In genomic region chr9:34366365-34366764, GRCh38 we compare ENCODE assay signal across 25 cellular contexts. TPM values are rescaled to one million over a fixed set of nuclear protein-coding genes. Genes with fewer than 3 reads are reported as not detected.
A peak's percentile ranks its signal among the peaks of the same experiment; 100 is the strongest.
DNase-seq lines count a peak whose midpoint lies in the region; TF ChIP-seq lines count a peak whose summit lies in the region.
"Had no signal": no experiment of that assay in that cellular context is flagged by ENCODE, and none has a peak within 500 bp of the region (broad histone marks: within the 10 kb centered on the region; RNA-seq: fewer than 3 reads in every experiment).

No MANE protein-coding gene starts in this region.

- WGBS in endodermal cell (ENCODE audit: insufficient coverage in 1 of 2, insufficient read length in 1 of 2), 2 experiments: 96% methylated on average over 2 of the region's 2 CpGs; no CpG with 5 or more reads in 1 of the 2 experiments

- no peak overlapping the region for H3K4me2 ChIP-seq in osteoblast (ENCODE audit: insufficient read depth, low read length)
- H3K4me2 ChIP-seq: BLaER1 had no signal

- peak overlapping the region; percentile 36 for H3K4me3 ChIP-seq in endodermal cell (ENCODE audit: low read length)
- H3K4me3 ChIP-seq in osteoblast (ENCODE audit: insufficient read depth, low read length): no peak overlapping the region
- H3K4me3 ChIP-seq: BLaER1 had no signal

- H2AFZ ChIP-seq in osteoblast (ENCODE audit: low read length): no peak overlapping the region

- peaks cover 54% of the 10 kb centered on the region for H3K36me3 Mint-ChIP-seq in endodermal cell (ENCODE audit: low read depth)

- H3K4me1 ChIP-seq in endodermal cell (ENCODE audit: control insufficient read depth, insufficient read depth, low read length): peaks cover 9% of the 10 kb centered on the region
- no peaks in the 10 kb centered on the region for H3K4me1 ChIP-seq in osteoblast (ENCODE audit: insufficient read depth, low read length)
- H3K4me1 ChIP-seq: BE2C, BLaER1 had no signal

- H3K9me3 ChIP-seq in endodermal cell (ENCODE audit: control insufficient read depth, low read length): peaks cover 49% of the 10 kb centered on the region
- no peaks in the 10 kb centered on the region for H3K9me3 ChIP-seq in osteoblast (ENCODE audit: low read depth, low read length)
- H3K9me3 ChIP-seq: BE2C had no signal

- no peaks in the 10 kb centered on the region for H3K79me2 ChIP-seq in osteoblast (ENCODE audit: insufficient read depth, low read length)

- peak; percentile 34 for DNase-seq in activated effector memory CD4-positive, alpha-beta T cell treated with anti-CD3 and anti-CD28 coated beads, Interleukin-2, amount 50 U/mL, for 16 hours
- no peak for DNase-seq in activated effector memory CD4-positive, alpha-beta T cell treated with Interleukin-2 at 50 U/mL for 16 hours
- DNase-seq in endodermal cell: no peak
- peak; percentile 3 for DNase-seq in iPS-NIHi7 (ENCODE audit: extremely low spot score)
- peak; percentile 34 for DNase-seq in osteoblast (ENCODE audit: insufficient read length, low spot score, missing footprints)
- DNase-seq in activated naive CD4-positive, alpha-beta T cell (lab: John Stamatoyannopoulos, UW): no peak
- no peak for DNase-seq in cerebellar cortex (ENCODE audit: low spot score)
- no peak for DNase-seq in NCI-H446 (lab: John Stamatoyannopoulos, UW)
- DNase-seq: 8988T; ACHN; BE2C; C1 segment of cervical spinal cord; CD4-positive, alpha-beta memory T cell; CD4-positive, CD25-positive, alpha-beta regulatory T cell; CD8-positive, alpha-beta memory T cell; COR-L47; DMS 273 treated with DMSO at 0.1 percent for 48 hours; DMS153; DMS53; DMS79; DND-41; EL; GDM1 had no signal

- no peaks in the 10 kb centered on the region for H3K27me3 Mint-ChIP-seq in endodermal cell (ENCODE audit: insufficient read depth)
- H3K27me3 Mint-ChIP-seq: CD4-positive, alpha-beta memory T cell; CD4-positive, CD25-positive, alpha-beta regulatory T cell; CD8-positive, alpha-beta memory T cell had no signal

- no peaks in the 10 kb centered on the region for H3K27me3 ChIP-seq in endodermal cell (ENCODE audit: control insufficient read depth, insufficient read depth, low read length, poor library complexity, severe bottlenecking)
- H3K27me3 ChIP-seq in osteoblast (ENCODE audit: insufficient read depth, low read length): no peaks in the 10 kb centered on the region
- H3K27me3 ChIP-seq: BE2C, BLaER1 had no signal

- peaks cover 31% of the 10 kb centered on the region for H3K4me1 Mint-ChIP-seq in endodermal cell

- H3K4me3 Mint-ChIP-seq in endodermal cell: no peak overlapping the region
- H3K4me3 Mint-ChIP-seq: CD14-positive monocyte; CD4-positive, alpha-beta memory T cell; CD4-positive, CD25-positive, alpha-beta regulatory T cell; CD8-positive, alpha-beta memory T cell had no signal

- TF ChIP-seq CTCF in endodermal cell (conservative IDR thresholded peaks at IDR 0.05) (no peak), osteoblast (IDR thresholded peaks at IDR 0.05; ENCODE audit: extremely low read depth, low read depth, low read length) (no peak)

- peaks cover 49% of the 10 kb centered on the region for H3K9me3 Mint-ChIP-seq in endodermal cell
- H3K9me3 Mint-ChIP-seq: CD8-positive, alpha-beta memory T cell had no signal

- no peak overlapping the region for H3K9ac ChIP-seq in endodermal cell (ENCODE audit: extremely low read depth, low read length, poor library complexity, severe bottlenecking)
- H3K9ac ChIP-seq: BLaER1 had no signal

- H3K27ac ChIP-seq in endodermal cell (ENCODE audit: low read depth, low read length): no peak overlapping the region
- no peak overlapping the region for H3K27ac ChIP-seq in osteoblast (ENCODE audit: low read depth, low read length)
- H3K27ac ChIP-seq: BLaER1 had no signal

- H4K20me1 ChIP-seq in osteoblast (ENCODE audit: insufficient read depth, low read length): no peaks in the 10 kb centered on the region
- H4K20me1 ChIP-seq: BLaER1 had no signal

- H3K36me3 ChIP-seq in endodermal cell (ENCODE audit: control insufficient read depth, insufficient read depth, low read length) (peaks cover 50% of the 10 kb centered on the region), osteoblast (ENCODE audit: insufficient read depth, low read length) (no peaks in the 10 kb centered on the region)
- H3K36me3 ChIP-seq: BE2C had no signal

- H3K27ac Mint-ChIP-seq in endodermal cell: no peak overlapping the region
- H3K27ac Mint-ChIP-seq: CD14-positive monocyte; CD4-positive, alpha-beta memory T cell had no signal

RNA-seq across cellular contexts. Expression of gene MYORG, which starts 10.3 kb away (rescaled TPM):
- total RNA-seq in endodermal cell: 10 to 100 TPM; 56.7 to 58.8 TPM
- polyA plus RNA-seq in endodermal cell (2013, experiment 1 of 2): 10.2 TPM
- 10.9 TPM for polyA plus RNA-seq in endodermal cell (2013, experiment 2 of 2)
- 0.36 and 0.88 TPM in 2 replicates for total RNA-seq in osteoblast

RNA-seq across cellular contexts. Expression of gene NUDT2, which starts 37.0 kb away (rescaled TPM):
- total RNA-seq in endodermal cell (10 to 100 TPM; 20.6 to 29.4 TPM), osteoblast (15.2 and 18.3 TPM in 2 replicates)
- 20.2 TPM for polyA plus RNA-seq in endodermal cell (2013, experiment 1 of 2)
- polyA plus RNA-seq in endodermal cell (2013, experiment 2 of 2): 21.4 TPM

RNA-seq across cellular contexts. Expression of gene KIF24, which starts 37.3 kb away (rescaled TPM):
- total RNA-seq in endodermal cell (10 to 100 TPM in 1 of 2 donors, 1 to 10 TPM in 1; 7.7 to 10.6 TPM), osteoblast (1.8 TPM in 2 replicates)
- polyA plus RNA-seq in endodermal cell (2013, experiment 1 of 2): 7.7 TPM
- polyA plus RNA-seq in endodermal cell (2013, experiment 2 of 2): 8.1 TPM
- polyA plus RNA-seq: CD4-positive, alpha-beta memory T cell; CD8-positive, alpha-beta memory T cell had no signal

Comparison
In these comparisons a context has a peak if more than half of its experiments do, and no peak if none do; other contexts are left out.
1. DNase-seq: peak in activated effector memory CD4-positive, alpha-beta T cell treated with anti-CD3 and anti-CD28 coated beads, Interleukin-2, amount 50 U/mL, for 16 hours (single experiment), iPS-NIHi7 (single experiment) and osteoblast (single experiment); none in activated effector memory CD4-positive, alpha-beta T cell treated with Interleukin-2 at 50 U/mL for 16 hours (single experiment), endodermal cell (single experiment), activated naive CD4-positive, alpha-beta T cell (0 of 4), cerebellar cortex (single experiment) and NCI-H446 (0 of 2).
2. RNA of gene MYORG, which starts 10.3 kb away (total RNA-seq): 56.7 to 58.8 TPM in endodermal cell; 0.36 to 0.88 TPM in osteoblast; every median in the first group is over 10 times any median in the second.